ENCODE assay signal across 8 cellular contexts in genomic region chr1:31576201-31576669, GRCh38. TPM values are rescaled to one million over a fixed set of nuclear protein-coding genes. Genes with fewer than 3 reads are reported as not detected.
A peak's percentile ranks its signal among the peaks of the same experiment; 100 is the strongest.
DNase-seq lines count a peak whose midpoint lies in the region; ATAC-seq and TF ChIP-seq lines count a peak whose summit lies in the region.

Gene TINAGL1 (plus strand): TSS chr1:31576515. CDS start chr1:31577149, 634 bp downstream.

- WGBS in right lobe of liver (ENCODE audit: insufficient coverage, low coverage, low lambda C conversion rate, missing lambda C conversion rate): 27% methylated on average over 10 of the region's 25 CpGs
- 2 to 4% methylated on average over 18 to 25 of the region's 25 CpGs for WGBS in thyroid gland, 2 donors

- H3K9me3 ChIP-seq in right lobe of liver: no peaks in the 10 kb centered on the region
- H3K9me3 ChIP-seq in thyroid gland: no peaks in the 10 kb centered on the region

- H3K27ac ChIP-seq in coronary artery (peak within 1 kb of the TSS; percentile 98 to 99), right lobe of liver (peak within 1 kb of the TSS; percentile 37 to 62 (median 49)), thyroid gland (peak within 1 kb of the TSS; percentile 91 to 96 (median 93))

- ATAC-seq in right lobe of liver (peak in 3 of 4 donors; percentile 12 to 35 (median 26)), HG03196 (IDR thresholded peaks at IDR 0.05; ENCODE audit: unreplicated experiment) (no peak)
- ATAC-seq in activated CD4-positive, CD25-positive, alpha-beta regulatory T cell treated with anti-CD3 and anti-CD28 coated beads, Interleukin-2, amount 50 U/mL, for 24 hours: no peak

- DNase-seq in DMS79 treated with DMSO at 0.1 percent for 48 hours (lab: John Stamatoyannopoulos, UW) (peak; percentile 31), DMS79 (lab: John Stamatoyannopoulos, UW) (no peak), coronary artery (ENCODE audit: low spot score) (peak; percentile 74), right lobe of liver (peak in 1 of 3 donors; percentile 56), thyroid gland (peak; percentile 90 to 91), hippocampal formation (lab: John Stamatoyannopoulos, UW) (no peak)

- no peaks in the 10 kb centered on the region for H3K36me3 ChIP-seq in right lobe of liver
- H3K36me3 ChIP-seq in thyroid gland: no peaks in the 10 kb centered on the region

- H3K4me3 ChIP-seq in coronary artery (peak within 1 kb of the TSS; percentile 91), right lobe of liver (peak within 1 kb of the TSS; percentile 28 to 46 (median 45)), thyroid gland (replicated peaks in 1 of 3) (peak within 1 kb of the TSS; percentile 14 to 57 (median 30))

- TF ChIP-seq CTCF in coronary artery (IDR thresholded peaks at IDR 0.05) (no peak), right lobe of liver (IDR thresholded peaks at IDR 0.05) (no peak), thyroid gland (IDR thresholded peaks at IDR 0.05) (no peak)

- intact Hi-C loops in right lobe of liver (cut with DNase I): no loop called here
- intact Hi-C loops in thyroid gland (cut with DNase I): no loop called here

- peaks cover 0 to 8% (median 2%) of the 10 kb centered on the region in 4 donors for H3K4me1 ChIP-seq in right lobe of liver
- peaks cover 65 to 77% of the 10 kb centered on the region in 2 donors for H3K4me1 ChIP-seq in thyroid gland

- H3K27me3 ChIP-seq in right lobe of liver (no peaks in the 10 kb centered on the region), thyroid gland (no peaks in the 10 kb centered on the region)

- TF ChIP-seq POLR2A in right lobe of liver (IDR thresholded peaks at IDR 0.05): peak; percentile 63
- TF ChIP-seq POLR2A in thyroid gland (IDR thresholded peaks at IDR 0.05): peak; percentile 85 to 99

RNA-seq across cellular contexts. Expression of gene TINAGL1, which starts in this region (rescaled TPM):
- total RNA-seq in right lobe of liver (10 to 100 TPM; 10.1 to 40.4 (median 30.2) TPM), thyroid gland (100 to 1,000 TPM; 157 to 391 (median 227) TPM)

Comparison
In these comparisons a context has a peak if more than half of its experiments do, and no peak if none do; other contexts are left out.
1. DNase-seq: peak in DMS79 treated with DMSO at 0.1 percent for 48 hours (single experiment), coronary artery (single experiment) and thyroid gland (2 of 2); none in DMS79 (single experiment) and hippocampal formation (0 of 2).
2. H3K4me3 ChIP-seq: peak in every context shown above with its lines; median percentile 91 in coronary artery; 45 in right lobe of liver; 30 in thyroid gland.
3. ATAC-seq: peak in right lobe of liver (3 of 4); none in HG03196 (single experiment) and activated CD4-positive, CD25-positive, alpha-beta regulatory T cell treated with anti-CD3 and anti-CD28 coated beads, Interleukin-2, amount 50 U/mL, for 24 hours (0 of 2).
4. Peak in every context shown above with its lines, with median percentiles within 50 percentile points of each other: H3K27ac ChIP-seq.